Comparison of ENCODE assay signal across 13 cellular contexts in genomic region chr7:130881799-130882141, GRCh38.
A peak's percentile ranks its signal among the peaks of the same experiment; 100 is the strongest.
DNase-seq lines count a peak whose midpoint lies in the region; ATAC-seq and TF ChIP-seq lines count a peak whose summit lies in the region.
"Had no signal": no experiment of that assay in that cellular context is flagged by ENCODE, and none has a peak within 500 bp of the region (broad histone marks: within the 10 kb centered on the region; RNA-seq: fewer than 3 reads in every experiment).

No MANE protein-coding gene starts in this region.

- H3K27me3 ChIP-seq in left ventricle myocardium inferior (ENCODE audit: low read depth) (no peaks in the 10 kb centered on the region), tibial nerve (no peaks in the 10 kb centered on the region), HAP-1 (ENCODE audit: low read depth) (no peaks in the 10 kb centered on the region)
- H3K27me3 ChIP-seq: BLaER1 treated with 17β-estradiol and CSF1 and Interleukin-3, amounts not matched to agents 10 nM and 100 nM had no signal

- no peak for ATAC-seq in left cardiac atrium
- ATAC-seq in activated T-helper 17 cell treated with anti-CD3 and anti-CD28 coated beads, Interleukin-2, amount 50 U/mL, for 72 hours (replicated peaks): no peak
- ATAC-seq: K562 had no signal

- H3K27ac ChIP-seq in left ventricle myocardium inferior (replicated peaks) (peak overlapping the region; percentile 68), tibial nerve (peak overlapping the region; percentile 61 to 94 (median 76))
- H3K27ac ChIP-seq: BLaER1 treated with 17β-estradiol and CSF1 and Interleukin-3, amounts not matched to agents 10 nM and 100 nM had no signal

- H3K27ac Mint-ChIP-seq in activated T-helper 17 cell treated with anti-CD3 and anti-CD28 coated beads, Interleukin-2, amount 50 U/mL, for 72 hours: peak overlapping the region; percentile 64

- H3K27me3 Mint-ChIP-seq in activated T-helper 17 cell treated with anti-CD3 and anti-CD28 coated beads, Interleukin-2, amount 50 U/mL, for 72 hours: no peaks in the 10 kb centered on the region

- intact Hi-C loops in left ventricle myocardium inferior (cut with micrococcal nuclease) (no loop called here), left cardiac atrium (cut with DNase I) (no loop called here)

- DNase-seq in left ventricle myocardium inferior (no peak), left cardiac atrium (no peak), fibroblast of mammary gland (ENCODE audit: low read depth) (peak; percentile 22), tibial nerve (ENCODE audit: low spot score in 2 of 2) (no peak), Kasumi-1 (lab: John Stamatoyannopoulos, UW) (no peak), HAP-1 (ENCODE audit: low spot score in 2 of 2) (no peak), SHP77 (lab: John Stamatoyannopoulos, UW) (no peak)
- DNase-seq: NCI-H1694; NK-92 treated with Interleukin-12 subunit alpha and Interleukin-12 subunit beta, amount 100 ng/mL, for 24 hours; SW 1271 had no signal

- no peak for TF ChIP-seq POLR2A in tibial nerve (IDR thresholded peaks at IDR 0.05)

- no peak for TF ChIP-seq EP300 in tibial nerve (IDR thresholded peaks at IDR 0.05)

- peak overlapping the region; percentile 5 for H3K4me3 Mint-ChIP-seq in activated T-helper 17 cell treated with anti-CD3 and anti-CD28 coated beads, Interleukin-2, amount 50 U/mL, for 72 hours

- H3K4me3 ChIP-seq in left ventricle myocardium inferior (no peak overlapping the region), fibroblast of mammary gland (ENCODE audit: control insufficient read depth, low read depth, low read length) (no peak overlapping the region), tibial nerve (no peak overlapping the region), HAP-1 (no peak overlapping the region)
- H3K4me3 ChIP-seq: BLaER1 treated with 17β-estradiol and CSF1 and Interleukin-3, amounts not matched to agents 10 nM and 100 nM; K562 had no signal

- peaks cover 13% of the 10 kb centered on the region for H3K4me1 Mint-ChIP-seq in activated T-helper 17 cell treated with anti-CD3 and anti-CD28 coated beads, Interleukin-2, amount 50 U/mL, for 72 hours

- TF ChIP-seq CTCF in left ventricle myocardium inferior (IDR thresholded peaks at IDR 0.05; ENCODE audit: borderline replicate concordance) (no peak), fibroblast of mammary gland (conservative IDR thresholded peaks at IDR 0.05; ENCODE audit: control insufficient read depth, insufficient read depth, low read depth, low read length) (no peak), tibial nerve (IDR thresholded peaks at IDR 0.05) (no peak)

- H3K36me3 ChIP-seq in left ventricle myocardium inferior (peaks cover 61% of the 10 kb centered on the region), tibial nerve (peaks cover 0 to 62% (median 20%) of the 10 kb centered on the region in 3 donors), HAP-1 (replicated peaks) (peaks cover 19% of the 10 kb centered on the region)

- no peaks in the 10 kb centered on the region for H3K9me3 Mint-ChIP-seq in activated T-helper 17 cell treated with anti-CD3 and anti-CD28 coated beads, Interleukin-2, amount 50 U/mL, for 72 hours

- peaks cover 100% of the 10 kb centered on the region for H3K36me3 Mint-ChIP-seq in activated T-helper 17 cell treated with anti-CD3 and anti-CD28 coated beads, Interleukin-2, amount 50 U/mL, for 72 hours (ENCODE audit: low read depth)

- H3K9me3 ChIP-seq in left ventricle myocardium inferior (replicated peaks): no peaks in the 10 kb centered on the region
- H3K9me3 ChIP-seq in tibial nerve: no peaks in the 10 kb centered on the region
- H3K9me3 ChIP-seq in HAP-1: no peaks in the 10 kb centered on the region
- H3K9me3 ChIP-seq: BLaER1 treated with 17β-estradiol and CSF1 and Interleukin-3, amounts not matched to agents 10 nM and 100 nM had no signal

- in situ Hi-C loops in HAP-1 (cut with MboI; ENCODE audit: low sequenced_read_pairs): no loop called here

- 61 to 63% methylated on average over 5 of the region's 5 CpGs for WGBS in tibial nerve, 2 donors

- peaks cover 70% of the 10 kb centered on the region for H3K4me1 ChIP-seq in left ventricle myocardium inferior
- peaks cover 0 to 86% (median 50%) of the 10 kb centered on the region in 4 donors for H3K4me1 ChIP-seq in tibial nerve
- H3K4me1 ChIP-seq in HAP-1: no peaks in the 10 kb centered on the region; the same call in 1 of the 2 replicates
